Comparison of ENCODE assay signal across 14 cellular contexts in genomic region chr1:198280080-198280479, GRCh38.
A peak's percentile ranks its signal among the peaks of the same experiment; 100 is the strongest.
DNase-seq lines count a peak whose midpoint lies in the region; ATAC-seq and TF ChIP-seq lines count a peak whose summit lies in the region.
"Had no signal": no experiment of that assay in that cellular context is flagged by ENCODE, and none has a peak within 500 bp of the region (broad histone marks: within the 10 kb centered on the region; RNA-seq: fewer than 3 reads in every experiment).

No MANE protein-coding gene starts in this region.

- H3K36me3 ChIP-seq in adrenal gland (replicated peaks in 1 of 2): no peaks in the 10 kb centered on the region
- H3K36me3 ChIP-seq in mucosa of descending colon (ENCODE audit: low read depth): no peaks in the 10 kb centered on the region
- H3K36me3 ChIP-seq: BLaER1 had no signal

- no peaks in the 10 kb centered on the region for H3K27me3 ChIP-seq in adrenal gland
- H3K27me3 ChIP-seq: BLaER1 had no signal

- H3K27me3 Mint-ChIP-seq in activated CD4-positive, alpha-beta T cell treated with anti-CD3 and anti-CD28 coated beads for 36 hours: no peaks in the 10 kb centered on the region
- H3K27me3 Mint-ChIP-seq: CD4-positive, alpha-beta memory T cell had no signal

- 73 to 86% (median 79%) methylated on average over 2 of the region's 2 CpGs for WGBS in adrenal gland, 4 donors

- H3K9me3 ChIP-seq in adrenal gland (replicated peaks in 1 of 3): peaks cover 0 to 6% (median 0%) of the 10 kb centered on the region in 3 donors
- no peaks in the 10 kb centered on the region for H3K9me3 ChIP-seq in mucosa of descending colon
- H3K9me3 ChIP-seq: BLaER1 had no signal

- POLR2A ChIA-PET in activated CD4-positive, alpha-beta T cell treated with anti-CD3 and anti-CD28 coated beads for 36 hours (lab: Charles Lee): no interaction called here

- H3K9me3 Mint-ChIP-seq in activated CD4-positive, alpha-beta T cell treated with anti-CD3 and anti-CD28 coated beads for 36 hours (ENCODE audit: low read depth): no peaks in the 10 kb centered on the region
- H3K9me3 Mint-ChIP-seq: CD4-positive, alpha-beta memory T cell; H9 had no signal

- peak; percentile 30 for ATAC-seq in activated CD4-positive, alpha-beta T cell treated with anti-CD3 and anti-CD28 coated beads for 36 hours
- ATAC-seq in mucosa of descending colon (peak; percentile 52), GM18909 (IDR thresholded peaks at IDR 0.05; ENCODE audit: poor library complexity, unreplicated experiment) (no peak)

- TF ChIP-seq CTCF in adrenal gland (IDR thresholded peaks at IDR 0.05) (no peak), mucosa of descending colon (IDR thresholded peaks at IDR 0.05) (no peak)

- CTCF ChIA-PET in activated CD4-positive, alpha-beta T cell treated with anti-CD3 and anti-CD28 coated beads for 36 hours (lab: Charles Lee): no interaction called here

- no peak for TF ChIP-seq POLR2A in adrenal gland (IDR thresholded peaks at IDR 0.05)

- H3K4me1 Mint-ChIP-seq in activated CD4-positive, alpha-beta T cell treated with anti-CD3 and anti-CD28 coated beads for 36 hours: peaks cover 4% of the 10 kb centered on the region
- H3K4me1 Mint-ChIP-seq: CD14-positive monocyte had no signal

- no peak overlapping the region for H3K27ac ChIP-seq in adrenal gland
- H3K27ac ChIP-seq: BLaER1 had no signal

- no peak overlapping the region for H3K4me3 Mint-ChIP-seq in activated CD4-positive, alpha-beta T cell treated with anti-CD3 and anti-CD28 coated beads for 36 hours
- H3K4me3 Mint-ChIP-seq: CD14-positive monocyte; CD4-positive, alpha-beta memory T cell; H9 had no signal

- no peak for DNase-seq in activated CD4-positive, alpha-beta T cell treated with anti-CD3 and anti-CD28 coated beads for 36 hours
- no peak for DNase-seq in activated CD4-positive, alpha-beta T cell treated with anti-CD3 and anti-CD28 coated beads for 1 hour
- DNase-seq in adrenal gland (peak in 4 of 7 donors; percentile 15 to 51 (median 24)), mucosa of descending colon (no peak), SW480 (ENCODE audit: low spot score) (no peak), NCI-H2081 (lab: John Stamatoyannopoulos, UW) (no peak)
- DNase-seq: 8988T; CD4-positive, alpha-beta memory T cell; DMS79 treated with DMSO at 0.1 percent for 48 hours; GF-D8; H9 had no signal

- no peak overlapping the region for H3K27ac Mint-ChIP-seq in activated CD4-positive, alpha-beta T cell treated with anti-CD3 and anti-CD28 coated beads for 36 hours
- H3K27ac Mint-ChIP-seq: CD14-positive monocyte; CD4-positive, alpha-beta memory T cell; H9 had no signal

- peaks cover 8% of the 10 kb centered on the region for H3K36me3 Mint-ChIP-seq in activated CD4-positive, alpha-beta T cell treated with anti-CD3 and anti-CD28 coated beads for 36 hours (ENCODE audit: low read depth)

- intact Hi-C loops in activated CD4-positive, alpha-beta T cell treated with anti-CD3 and anti-CD28 coated beads for 36 hours (cut with DNase I, micrococcal nuclease): no loop called here
- intact Hi-C loops in adrenal gland (cut with DNase I): no loop called here
- intact Hi-C loops in mucosa of descending colon (cut with DNase I, micrococcal nuclease): no loop called here

- H3K4me3 ChIP-seq in adrenal gland (no peak overlapping the region), mucosa of descending colon (no peak overlapping the region)
- H3K4me3 ChIP-seq: BLaER1 had no signal

- H3K4me1 ChIP-seq in adrenal gland (replicated peaks in 1 of 2) (peaks cover 4 to 68% of the 10 kb centered on the region in 2 donors), mucosa of descending colon (ENCODE audit: low read depth) (no peaks in the 10 kb centered on the region)
- H3K4me1 ChIP-seq: BLaER1 had no signal

Comparison
In these comparisons a context has a peak if more than half of its experiments do, and no peak if none do; other contexts are left out.
1. DNase-seq: peak in adrenal gland (4 of 7); none in activated CD4-positive, alpha-beta T cell treated with anti-CD3 and anti-CD28 coated beads for 36 hours (single experiment), activated CD4-positive, alpha-beta T cell treated with anti-CD3 and anti-CD28 coated beads for 1 hour (single experiment), mucosa of descending colon (0 of 3), SW480 (single experiment) and NCI-H2081 (0 of 2).